ENCODE assay signal across 24 cellular contexts in genomic region chr11:3128356-3129180, GRCh38. TPM values are rescaled to one million over a fixed set of nuclear protein-coding genes. Genes with fewer than 3 reads are reported as not detected.
A peak's percentile ranks its signal among the peaks of the same experiment; 100 is the strongest.
DNase-seq lines count a peak whose midpoint lies in the region; ATAC-seq and TF ChIP-seq lines count a peak whose summit lies in the region.
"Had no signal": no experiment of that assay in that cellular context is flagged by ENCODE, and none has a peak within 500 bp of the region (broad histone marks: within the 10 kb centered on the region; RNA-seq: fewer than 3 reads in every experiment).

No MANE protein-coding gene starts in this region.

- 89% methylated on average over 19 of the region's 19 CpGs for WGBS in right cardiac atrium

- H3K27ac Mint-ChIP-seq in activated CD8-positive, alpha-beta T cell treated with anti-CD3 and anti-CD28 coated beads, Interleukin-2, amount 10 ng/mL, durations not matched to agents 7 days and 5 days = no peak overlapping the region
- H3K27ac Mint-ChIP-seq: activated CD8-positive, alpha-beta T cell treated with anti-CD3 and anti-CD28 coated beads for 36 hours; activated naive CD8-positive, alpha-beta T cell treated with anti-CD3 and anti-CD28 coated beads, Interleukin-2, amount 50 U/mL, for 24 hours; activated T-helper 2 cell treated with anti-CD3 and anti-CD28 coated beads, Interferon-gamma antibody, Interleukin-2, Interleukin-4, amounts not matched to agents 10 μg/mL and 5 μg/mL and 100 μg/mL, durations not matched to agents 14 hours and 24 hours and 36 hours; CD4-positive, CD25-positive, alpha-beta regulatory T cell; mesothelial cell of epicardium; naive B cell; stimulated activated naive B cell treated with anti-CD40 and anti-IgM and Interleukin-4, amounts not matched to agents 10 μg/mL and 1 μg/mL and 100 μg/mL, for 72 hours; T-helper 1 cell treated with Interleukin-12 subunit alpha and Interleukin-12 subunit beta and Interleukin-4 antibody, amounts not matched to agents 30 μg/mL and 1 μg/mL, for 36 hours had no signal

- H3K36me3 Mint-ChIP-seq in activated CD8-positive, alpha-beta T cell treated with anti-CD3 and anti-CD28 coated beads, Interleukin-2, amount 10 ng/mL, durations not matched to agents 7 days and 5 days (ENCODE audit: low read depth) = no peaks in the 10 kb centered on the region
- H3K36me3 Mint-ChIP-seq: CD4-positive, CD25-positive, alpha-beta regulatory T cell; naive B cell; stimulated activated naive B cell treated with anti-CD40 and anti-IgM and Interleukin-4, amounts not matched to agents 10 μg/mL and 1 μg/mL and 100 μg/mL, for 72 hours had no signal

- no peak for ATAC-seq in right cardiac atrium
- no peak for ATAC-seq in GM18870 (IDR thresholded peaks at IDR 0.05; ENCODE audit: unreplicated experiment)
- no peak for ATAC-seq in HG03039 (IDR thresholded peaks at IDR 0.05; ENCODE audit: unreplicated experiment)
- no peak for ATAC-seq in activated CD8-positive, alpha-beta T cell treated with anti-CD3 and anti-CD28 coated beads, Interleukin-2, amount 10 ng/mL, durations not matched to agents 7 days and 5 days
- ATAC-seq: activated CD8-positive, alpha-beta T cell treated with anti-CD3 and anti-CD28 coated beads for 36 hours; activated naive CD8-positive, alpha-beta T cell treated with anti-CD3 and anti-CD28 coated beads, Interleukin-2, amount 50 U/mL, for 24 hours; stimulated activated naive B cell treated with anti-CD40 and anti-IgM and Interleukin-4, amounts not matched to agents 10 μg/mL and 1 μg/mL and 100 μg/mL, for 72 hours had no signal

- CTCF ChIA-PET in activated CD8-positive, alpha-beta T cell treated with anti-CD3 and anti-CD28 coated beads, Interleukin-2, amount 10 ng/mL, durations not matched to agents 7 days and 5 days (lab: Charles Lee) = no interaction called here

- no peaks in the 10 kb centered on the region for H3K79me2 ChIP-seq in osteoblast (ENCODE audit: insufficient read depth, low read length)

- no peak overlapping the region for H3K4me3 ChIP-seq in BLaER1
- no peak overlapping the region for H3K4me3 ChIP-seq in right cardiac atrium (ENCODE audit: low read length)
- H3K4me3 ChIP-seq in osteoblast (ENCODE audit: insufficient read depth, low read length) = no peak overlapping the region
- H3K4me3 ChIP-seq: dorsolateral prefrontal cortex, SK-N-MC had no signal

- POLR2A ChIA-PET in activated CD8-positive, alpha-beta T cell treated with anti-CD3 and anti-CD28 coated beads, Interleukin-2, amount 10 ng/mL, durations not matched to agents 7 days and 5 days (lab: Charles Lee) = no interaction called here

- H4K20me1 ChIP-seq in BLaER1 = peaks cover 34% of the 10 kb centered on the region; the same call in 1 of the 2 replicates
- H4K20me1 ChIP-seq in osteoblast (ENCODE audit: insufficient read depth, low read length) = peaks cover 46% of the 10 kb centered on the region

- H2AFZ ChIP-seq in osteoblast (ENCODE audit: low read length) = no peak overlapping the region

- H3K9me3 ChIP-seq in BLaER1 (no peaks in the 10 kb centered on the region), right cardiac atrium (ENCODE audit: control insufficient read depth, low read length) (no peaks in the 10 kb centered on the region), osteoblast (ENCODE audit: low read depth, low read length) (no peaks in the 10 kb centered on the region)

- 0 out of 2 replicates have a peak overlapping the region, but pooled peaks have one; percentile 18 for H3K27ac ChIP-seq in BLaER1
- peak overlapping the region; percentile 95; the same call in 1 of the 2 replicates for H3K27ac ChIP-seq in VCaP
- H3K27ac ChIP-seq in right cardiac atrium (ENCODE audit: low read length) = no peak overlapping the region
- no peak overlapping the region for H3K27ac ChIP-seq in osteoblast (ENCODE audit: low read depth, low read length)
- H3K27ac ChIP-seq: dorsolateral prefrontal cortex, SK-N-MC had no signal

- peaks cover 6% of the 10 kb centered on the region for H3K4me1 Mint-ChIP-seq in activated CD8-positive, alpha-beta T cell treated with anti-CD3 and anti-CD28 coated beads, Interleukin-2, amount 10 ng/mL, durations not matched to agents 7 days and 5 days (ENCODE audit: low read depth)
- H3K4me1 Mint-ChIP-seq: activated naive CD8-positive, alpha-beta T cell treated with anti-CD3 and anti-CD28 coated beads, Interleukin-2, amount 50 U/mL, for 24 hours; CD4-positive, CD25-positive, alpha-beta regulatory T cell; mesothelial cell of epicardium had no signal

- peak; percentile 18 to 55 (median 46) for DNase-seq in right cardiac atrium
- DNase-seq in osteoblast (ENCODE audit: insufficient read length, low spot score, missing footprints) = peak; percentile 71
- DNase-seq in ecto neural progenitor cell (ENCODE audit: low spot score) = no peak
- DNase-seq in activated CD8-positive, alpha-beta T cell treated with anti-CD3 and anti-CD28 coated beads, Interleukin-2, amount 10 ng/mL, durations not matched to agents 7 days and 5 days = no peak
- DNase-seq: activated CD4-positive, alpha-beta T cell treated with anti-CD3 and anti-CD28 coated beads for 1 hour; activated CD8-positive, alpha-beta T cell treated with anti-CD3 and anti-CD28 coated beads for 36 hours; activated naive CD8-positive, alpha-beta T cell treated with anti-CD3 and anti-CD28 coated beads, Interleukin-2, amount 50 U/mL, for 24 hours; CD4-positive, CD25-positive, alpha-beta regulatory T cell; cerebellar nuclear complex; naive B cell; NCI-H1436; NCI-H345; retina; stimulated activated CD4-positive, alpha-beta T cell treated with anti-CD3 and anti-CD28 coated beads, Interleukin-4, amount 100 ng/mL, for 4 hours; stimulated activated naive B cell treated with anti-CD40 and anti-IgM and Interleukin-4, amounts not matched to agents 10 μg/mL and 1 μg/mL and 100 μg/mL, for 72 hours had no signal

- H3K4me2 ChIP-seq in BLaER1 (no peak overlapping the region), osteoblast (ENCODE audit: insufficient read depth, low read length) (no peak overlapping the region)

- H3K4me1 ChIP-seq in BLaER1 (peaks cover 32% of the 10 kb centered on the region), right cardiac atrium (ENCODE audit: control insufficient read depth, insufficient read depth, low read length) (peaks cover 2% of the 10 kb centered on the region), osteoblast (ENCODE audit: insufficient read depth, low read length) (peaks cover 12% of the 10 kb centered on the region)

- no peak overlapping the region for H3K9ac ChIP-seq in BLaER1

- intact Hi-C loops in right cardiac atrium (cut with DNase I) = loop anchor here in 1 of 4 donors (10.0 kb wide), 1 partner anchor 46 kb away; no protein-coding TSS in a partner anchor

- H3K9me3 Mint-ChIP-seq in activated CD8-positive, alpha-beta T cell treated with anti-CD3 and anti-CD28 coated beads, Interleukin-2, amount 10 ng/mL, durations not matched to agents 7 days and 5 days (ENCODE audit: insufficient read depth) = no peaks in the 10 kb centered on the region
- H3K9me3 Mint-ChIP-seq: activated CD8-positive, alpha-beta T cell treated with anti-CD3 and anti-CD28 coated beads for 36 hours; activated naive CD8-positive, alpha-beta T cell treated with anti-CD3 and anti-CD28 coated beads, Interleukin-2, amount 50 U/mL, for 24 hours; activated T-helper 2 cell treated with anti-CD3 and anti-CD28 coated beads, Interferon-gamma antibody, Interleukin-2, Interleukin-4, amounts not matched to agents 10 μg/mL and 5 μg/mL and 100 μg/mL, durations not matched to agents 14 hours and 24 hours and 36 hours; CD4-positive, CD25-positive, alpha-beta regulatory T cell; mesothelial cell of epicardium; T-helper 1 cell treated with Interleukin-12 subunit alpha and Interleukin-12 subunit beta and Interleukin-4 antibody, amounts not matched to agents 30 μg/mL and 1 μg/mL, for 36 hours had no signal

- no peak for TF ChIP-seq CTCF in VCaP (conservative IDR thresholded peaks at IDR 0.05)
- TF ChIP-seq CTCF in osteoblast (IDR thresholded peaks at IDR 0.05; ENCODE audit: extremely low read depth, low read depth, low read length) = no peak

- no peaks in the 10 kb centered on the region for H3K27me3 Mint-ChIP-seq in activated CD8-positive, alpha-beta T cell treated with anti-CD3 and anti-CD28 coated beads, Interleukin-2, amount 10 ng/mL, durations not matched to agents 7 days and 5 days (ENCODE audit: low read depth)
- H3K27me3 Mint-ChIP-seq: activated CD8-positive, alpha-beta T cell treated with anti-CD3 and anti-CD28 coated beads for 36 hours; activated naive CD8-positive, alpha-beta T cell treated with anti-CD3 and anti-CD28 coated beads, Interleukin-2, amount 50 U/mL, for 24 hours; CD4-positive, CD25-positive, alpha-beta regulatory T cell; naive B cell; stimulated activated naive B cell treated with anti-CD40 and anti-IgM and Interleukin-4, amounts not matched to agents 10 μg/mL and 1 μg/mL and 100 μg/mL, for 72 hours had no signal

- H3K27me3 ChIP-seq in BLaER1 (no peaks in the 10 kb centered on the region), right cardiac atrium (ENCODE audit: control insufficient read depth, insufficient read depth) (no peaks in the 10 kb centered on the region), osteoblast (ENCODE audit: insufficient read depth, low read length) (no peaks in the 10 kb centered on the region)
- H3K27me3 ChIP-seq: dorsolateral prefrontal cortex had no signal

- no peak overlapping the region for H3K4me3 Mint-ChIP-seq in activated CD8-positive, alpha-beta T cell treated with anti-CD3 and anti-CD28 coated beads, Interleukin-2, amount 10 ng/mL, durations not matched to agents 7 days and 5 days
- H3K4me3 Mint-ChIP-seq: activated CD8-positive, alpha-beta T cell treated with anti-CD3 and anti-CD28 coated beads for 36 hours; activated naive CD8-positive, alpha-beta T cell treated with anti-CD3 and anti-CD28 coated beads, Interleukin-2, amount 50 U/mL, for 24 hours; CD4-positive, CD25-positive, alpha-beta regulatory T cell; mesothelial cell of epicardium; naive B cell; stimulated activated naive B cell treated with anti-CD40 and anti-IgM and Interleukin-4, amounts not matched to agents 10 μg/mL and 1 μg/mL and 100 μg/mL, for 72 hours; T-helper 1 cell treated with Interleukin-12 subunit alpha and Interleukin-12 subunit beta and Interleukin-4 antibody, amounts not matched to agents 30 μg/mL and 1 μg/mL, for 36 hours had no signal

- H3K36me3 ChIP-seq in BLaER1 = peaks cover 53% of the 10 kb centered on the region; the same call in 1 of the 2 replicates
- H3K36me3 ChIP-seq in osteoblast (ENCODE audit: insufficient read depth, low read length) = peaks cover 11% of the 10 kb centered on the region

RNA-seq across cellular contexts. Expression of gene OSBPL5, which starts 36.5 kb away (rescaled TPM):
- 10 to 100 TPM; 14.1 to 19.1 (median 15.4) TPM for total RNA-seq in right cardiac atrium
- polyA plus RNA-seq in right cardiac atrium = 10.3 TPM
- total RNA-seq in osteoblast = 46.0 and 49.9 TPM in 2 replicates
- total RNA-seq in activated CD8-positive, alpha-beta T cell treated with anti-CD3 and anti-CD28 coated beads, Interleukin-2, amount 10 ng/mL, durations not matched to agents 7 days and 5 days = 10 to 100 TPM; 10.1 to 11.0 TPM

Comparison
In these comparisons a context has a peak if more than half of its experiments do, and no peak if none do; other contexts are left out.
1. H3K27ac ChIP-seq: peak in BLaER1 (single experiment) and VCaP (single experiment); none in right cardiac atrium (single experiment) and osteoblast (single experiment).
2. DNase-seq: peak in right cardiac atrium (3 of 3) and osteoblast (single experiment); none in ecto neural progenitor cell (single experiment) and activated CD8-positive, alpha-beta T cell treated with anti-CD3 and anti-CD28 coated beads, Interleukin-2, amount 10 ng/mL, durations not matched to agents 7 days and 5 days (single experiment).